1 cellular context compared by ENCODE assay signal in the genomic region with DNA sequence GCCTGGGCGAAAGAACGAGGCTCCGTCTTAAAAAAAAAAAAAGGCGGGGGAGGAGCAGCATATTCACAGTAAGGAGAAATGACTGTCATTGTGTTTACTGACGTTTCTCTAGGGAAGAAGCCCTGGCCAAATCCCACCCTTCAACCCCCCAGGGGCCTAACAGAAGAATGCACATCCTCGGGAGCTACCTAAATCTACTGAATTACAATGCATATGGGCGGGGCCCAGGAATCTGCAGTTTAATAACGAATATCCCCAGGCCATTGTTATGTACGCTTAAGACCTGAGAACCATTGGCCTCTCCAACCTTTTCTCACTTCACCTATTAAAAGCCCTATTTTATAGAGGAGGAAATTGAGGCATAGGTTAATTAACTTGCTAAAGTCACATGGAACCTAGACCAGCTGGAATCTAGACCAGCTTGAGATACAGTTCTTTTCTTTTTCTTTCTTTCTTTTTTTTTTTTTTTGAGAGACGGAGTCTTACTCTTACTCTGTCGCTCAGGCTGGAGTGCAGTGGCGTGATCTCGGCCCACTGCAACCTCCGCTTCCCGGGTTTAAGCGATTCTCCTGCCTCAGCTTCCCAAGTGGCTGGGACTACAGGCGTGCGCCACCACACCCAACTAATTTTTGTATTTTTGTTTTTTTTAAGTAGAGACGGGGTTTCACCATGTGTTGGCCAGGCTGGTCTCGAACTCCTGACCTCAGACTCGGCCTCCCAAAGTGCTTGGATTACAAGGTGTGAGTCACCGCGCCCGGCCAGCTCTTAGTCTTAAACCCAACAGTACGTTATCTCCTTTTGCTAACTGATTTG.
TF ChIP-seq lines count a peak whose summit lies in the region.

No MANE protein-coding gene starts in this region.

TF ChIP-seq in H1, 55 proteins besides CTCF, POLR2A, EP300 and RAD21:
- TF ChIP-seq POU5F1 (IDR thresholded peaks at IDR 0.05; ENCODE audit: low read depth, low read length) (peak; percentile 61; the same call in 1 of the 2 replicates), KDM1A (IDR thresholded peaks at IDR 0.05; ENCODE audit: borderline replicate concordance, low read length) (0 out of 2 replicates have a peak, but pooled peaks have one; percentile 74), TEAD4 (IDR thresholded peaks at IDR 0.05; ENCODE audit: low read depth, low read length) (peak; percentile 65; the same call in 1 of the 2 replicates), SRF (IDR thresholded peaks at IDR 0.05; ENCODE audit: low read depth, low read length) (no peak), JUND (IDR thresholded peaks at IDR 0.05; ENCODE audit: low read length) (no peak), TBP (IDR thresholded peaks at IDR 0.05; ENCODE audit: low read depth, low read length) (no peak)
